10 cellular contexts compared by ENCODE assay signal in genomic region chr5:123099514-123100151, GRCh38. TPM values are rescaled to one million over a fixed set of nuclear protein-coding genes. Genes with fewer than 3 reads are reported as not detected.
DNase-seq lines count a peak whose midpoint lies in the region; ATAC-seq and TF ChIP-seq lines count a peak whose summit lies in the region.
"Had no signal": no experiment of that assay in that cellular context is flagged by ENCODE, and none has a peak within 500 bp of the region (broad histone marks: within the 10 kb centered on the region; RNA-seq: fewer than 3 reads in every experiment).

No MANE protein-coding gene starts in this region.

- no peaks in the 10 kb centered on the region for H3K36me3 ChIP-seq in iPS-20b (ENCODE audit: insufficient read depth, low read depth, low read length)

- no peaks in the 10 kb centered on the region for H3K9me3 Mint-ChIP-seq in activated CD4-positive, alpha-beta memory T cell treated with anti-CD3 and anti-CD28 coated beads for 36 hours
- H3K9me3 Mint-ChIP-seq: central memory CD8-positive, alpha-beta T cell had no signal

- H3K4me1 ChIP-seq in iPS-20b (ENCODE audit: insufficient read depth, low read length): peaks cover 5% of the 10 kb centered on the region

- no peak overlapping the region for H3K27ac ChIP-seq in iPS-20b (ENCODE audit: low read length)

- H3K36me3 Mint-ChIP-seq in activated CD4-positive, alpha-beta memory T cell treated with anti-CD3 and anti-CD28 coated beads for 36 hours: no peaks in the 10 kb centered on the region

- POLR2A ChIA-PET in activated CD4-positive, alpha-beta memory T cell treated with anti-CD3 and anti-CD28 coated beads for 36 hours (lab: Charles Lee): no interaction called here

- no peak overlapping the region for H3K27ac Mint-ChIP-seq in activated CD4-positive, alpha-beta memory T cell treated with anti-CD3 and anti-CD28 coated beads for 36 hours

- peaks cover 50% of the 10 kb centered on the region for H3K27me3 Mint-ChIP-seq in activated CD4-positive, alpha-beta memory T cell treated with anti-CD3 and anti-CD28 coated beads for 36 hours

- CTCF ChIA-PET in activated CD4-positive, alpha-beta memory T cell treated with anti-CD3 and anti-CD28 coated beads for 36 hours (lab: Charles Lee): no interaction called here

- no peak overlapping the region for H3K4me3 ChIP-seq in astrocyte of the spinal cord (ENCODE audit: low read depth, low read length)
- H3K4me3 ChIP-seq in iPS-20b (ENCODE audit: low read length): peak overlapping the region; percentile 66

- in situ Hi-C loops in astrocyte of the spinal cord (cut with HindIII; ENCODE audit: low sequenced_read_pairs): no loop called here

- intact Hi-C loops in activated CD4-positive, alpha-beta memory T cell treated with anti-CD3 and anti-CD28 coated beads for 36 hours (cut with micrococcal nuclease): loop anchor here (10.0 kb wide), 1 partner anchor 515 kb away; no protein-coding TSS in a partner anchor

- ATAC-seq in stimulated activated naive CD8-positive, alpha-beta T cell treated with anti-CD3 and anti-CD28 coated beads, Interleukin-15, Interleukin-2, amounts not matched to agents 100 U/mL and 50 U/mL, for 24 hours: peak; percentile 6
- ATAC-seq in activated CD4-positive, CD25-positive, alpha-beta regulatory T cell treated with anti-CD3 and anti-CD28 coated beads, Interleukin-2, amount 50 U/mL, for 24 hours: no peak

- DNase-seq in NCI-H1092 treated with DMSO at 0.1 percent for 48 hours (lab: John Stamatoyannopoulos, UW): peak; percentile 19
- DNase-seq in NCI-H1092 (lab: John Stamatoyannopoulos, UW): no peak
- DNase-seq in astrocyte of the spinal cord (ENCODE audit: low read depth, low spot score): no peak
- peak; percentile 6 for DNase-seq in stimulated activated naive CD8-positive, alpha-beta T cell treated with anti-CD3 and anti-CD28 coated beads, Interleukin-15, Interleukin-2, amounts not matched to agents 100 U/mL and 50 U/mL, for 24 hours
- no peak for DNase-seq in NCI-H128 (lab: John Stamatoyannopoulos, UW; ENCODE audit: unreplicated experiment)
- no peak for DNase-seq in activated CD4-positive, alpha-beta memory T cell treated with anti-CD3 and anti-CD28 coated beads for 36 hours

- peak; percentile 14 for TF ChIP-seq CTCF in astrocyte of the spinal cord (IDR thresholded peaks at IDR 0.05; ENCODE audit: low read depth, low read length)

- H3K9me3 ChIP-seq in iPS-20b (ENCODE audit: insufficient read depth, low read depth, low read length): no peaks in the 10 kb centered on the region

- H3K4me3 Mint-ChIP-seq in activated CD4-positive, alpha-beta memory T cell treated with anti-CD3 and anti-CD28 coated beads for 36 hours: no peak overlapping the region
- H3K4me3 Mint-ChIP-seq: central memory CD8-positive, alpha-beta T cell had no signal

- H3K4me1 Mint-ChIP-seq in activated CD4-positive, alpha-beta memory T cell treated with anti-CD3 and anti-CD28 coated beads for 36 hours (ENCODE audit: low read depth): peaks cover 6% of the 10 kb centered on the region

- no peak overlapping the region for H3K9ac ChIP-seq in iPS-20b (ENCODE audit: low read depth, low read length)

- peaks cover 87% of the 10 kb centered on the region for H3K27me3 ChIP-seq in iPS-20b (ENCODE audit: insufficient read depth, low read length)

RNA-seq across cellular contexts. Expression of gene PRDM6, which starts 10.6 kb away (rescaled TPM):
- total RNA-seq in activated CD4-positive, alpha-beta memory T cell treated with anti-CD3 and anti-CD28 coated beads for 36 hours: not detected
- total RNA-seq: HT-29 had no signal

Comparison
In these comparisons a context has a peak if more than half of its experiments do, and no peak if none do; other contexts are left out.
1. DNase-seq: peak in NCI-H1092 treated with DMSO at 0.1 percent for 48 hours (single experiment) and stimulated activated naive CD8-positive, alpha-beta T cell treated with anti-CD3 and anti-CD28 coated beads, Interleukin-15, Interleukin-2, amounts not matched to agents 100 U/mL and 50 U/mL, for 24 hours (single experiment); none in NCI-H1092 (single experiment), astrocyte of the spinal cord (single experiment), NCI-H128 (single experiment) and activated CD4-positive, alpha-beta memory T cell treated with anti-CD3 and anti-CD28 coated beads for 36 hours (single experiment).